1 cellular context compared by ENCODE assay signal in the genomic region with DNA sequence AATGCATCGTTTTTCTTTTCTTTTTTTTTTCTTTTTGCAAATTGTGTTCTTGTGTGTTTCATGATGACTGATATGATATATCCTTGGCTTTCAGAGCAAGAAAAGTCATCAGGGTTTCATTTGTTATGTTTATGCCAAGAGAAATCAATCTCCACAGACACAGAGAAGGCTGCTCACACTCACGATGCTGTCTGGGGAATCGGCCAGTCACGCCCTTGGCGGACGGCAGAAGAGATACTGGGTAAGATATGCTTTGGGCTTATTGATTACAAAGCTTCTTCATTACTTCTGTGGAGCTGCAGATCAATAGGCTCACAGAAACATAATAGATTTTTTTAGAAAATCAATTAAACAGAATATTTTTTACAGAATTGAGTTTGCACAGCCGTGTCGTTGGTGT.
TF ChIP-seq lines count a peak whose summit lies in the region.

No MANE protein-coding gene starts in this region.

TF ChIP-seq in neural cell, 6 proteins besides CTCF, POLR2A, EP300 and RAD21 (continued from another document):
- TF ChIP-seq REST (IDR thresholded peaks at IDR 0.05; ENCODE audit: borderline replicate concordance) (no peak), EZH2 (IDR thresholded peaks at IDR 0.05; ENCODE audit: borderline replicate concordance, insufficient read depth, low read length, poor library complexity, severe bottlenecking) (no peak)
